In the genomic region with DNA sequence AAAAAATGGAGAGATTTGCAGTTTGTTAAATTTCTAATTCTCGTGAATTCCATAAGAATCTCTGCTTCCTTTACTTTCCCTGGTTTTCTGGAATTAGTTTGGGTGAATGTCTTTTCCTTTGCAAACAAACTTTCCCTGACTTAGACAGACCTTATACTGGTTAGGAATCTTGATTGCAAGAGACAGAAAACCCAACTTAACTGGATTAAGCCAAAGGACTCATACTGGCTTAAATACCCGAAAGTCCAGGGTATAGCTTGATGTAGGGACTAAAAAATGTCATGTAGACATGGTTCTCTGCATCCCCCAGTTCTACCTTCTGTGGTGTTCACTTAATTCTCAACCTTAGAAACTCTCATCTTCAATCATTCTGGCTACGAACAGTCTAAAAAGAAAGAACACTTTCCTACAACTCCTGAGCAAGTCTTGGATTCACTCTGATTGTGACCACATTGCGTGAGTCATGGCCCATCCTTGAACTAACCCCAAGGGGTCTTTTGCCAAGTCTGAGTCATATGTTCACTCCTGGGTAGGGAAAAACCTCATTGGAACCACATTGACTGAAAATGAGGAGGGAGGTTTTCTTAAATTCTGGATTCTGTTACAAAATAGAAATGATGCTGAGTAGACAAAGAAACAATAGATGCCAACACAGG, we compare ENCODE assay signal across 2 cellular contexts.
TF ChIP-seq lines count a peak whose summit lies in the region.

No MANE protein-coding gene starts in this region.

TF ChIP-seq in SK-N-SH, 30 proteins besides CTCF, POLR2A, EP300 and RAD21 (continued from another document):
- TF ChIP-seq ZBTB33 (IDR thresholded peaks at IDR 0.05; ENCODE audit: borderline replicate concordance, low read depth), result no peak
- no peak for TF ChIP-seq YY1 (IDR thresholded peaks at IDR 0.05; ENCODE audit: low read depth)
- peak; percentile 19; the same call in 1 of the 2 replicates for TF ChIP-seq TEAD4 (IDR thresholded peaks at IDR 0.05; ENCODE audit: borderline replicate concordance, insufficient read depth)
- no peak for TF ChIP-seq ELF1 (IDR thresholded peaks at IDR 0.05)
- TF ChIP-seq RFX5 (IDR thresholded peaks at IDR 0.05; ENCODE audit: low read length), result no peak
- no peak for TF ChIP-seq GATA2 (CRISPR knock-in tag; IDR thresholded peaks at IDR 0.05)
- TF ChIP-seq GABPA (IDR thresholded peaks at IDR 0.05; ENCODE audit: low read depth), result no peak
- peak; percentile 90 for TF ChIP-seq NFIC (IDR thresholded peaks at IDR 0.05; ENCODE audit: borderline replicate concordance)
- no peak; the same call in 1 of the 2 replicates for TF ChIP-seq MEF2A (IDR thresholded peaks at IDR 0.05; ENCODE audit: borderline replicate concordance, low read depth)
- TF ChIP-seq NRF1 (IDR thresholded peaks at IDR 0.05; ENCODE audit: low read depth, low read length), result no peak
- TF ChIP-seq REST (IDR thresholded peaks at IDR 0.05; ENCODE audit: low read depth, low read length), result peak; percentile 29; the same call in 1 of the 2 replicates
- peak; percentile 96 for TF ChIP-seq FOSL2 (IDR thresholded peaks at IDR 0.05; ENCODE audit: borderline replicate concordance, low read depth)

TF ChIP-seq in GM23338, 12 proteins besides CTCF, POLR2A, EP300 and RAD21 (continued from another document):
- TF ChIP-seq ZNF462 (CRISPR knock-in tag; IDR thresholded peaks at IDR 0.05) (no peak), ETS1 (IDR thresholded peaks at IDR 0.05) (no peak), ZNF331 (CRISPR knock-in tag; IDR thresholded peaks at IDR 0.05; ENCODE audit: low read depth) (no peak), NANOG (IDR thresholded peaks at IDR 0.05; ENCODE audit: borderline replicate concordance) (no peak), POLR2AphosphoS5 (IDR thresholded peaks at IDR 0.05; ENCODE audit: low read depth) (no peak), REST (IDR thresholded peaks at IDR 0.05; ENCODE audit: unreplicated experiment) (no peak)
